ENCODE assay signal across 8 cellular contexts in the genomic region with DNA sequence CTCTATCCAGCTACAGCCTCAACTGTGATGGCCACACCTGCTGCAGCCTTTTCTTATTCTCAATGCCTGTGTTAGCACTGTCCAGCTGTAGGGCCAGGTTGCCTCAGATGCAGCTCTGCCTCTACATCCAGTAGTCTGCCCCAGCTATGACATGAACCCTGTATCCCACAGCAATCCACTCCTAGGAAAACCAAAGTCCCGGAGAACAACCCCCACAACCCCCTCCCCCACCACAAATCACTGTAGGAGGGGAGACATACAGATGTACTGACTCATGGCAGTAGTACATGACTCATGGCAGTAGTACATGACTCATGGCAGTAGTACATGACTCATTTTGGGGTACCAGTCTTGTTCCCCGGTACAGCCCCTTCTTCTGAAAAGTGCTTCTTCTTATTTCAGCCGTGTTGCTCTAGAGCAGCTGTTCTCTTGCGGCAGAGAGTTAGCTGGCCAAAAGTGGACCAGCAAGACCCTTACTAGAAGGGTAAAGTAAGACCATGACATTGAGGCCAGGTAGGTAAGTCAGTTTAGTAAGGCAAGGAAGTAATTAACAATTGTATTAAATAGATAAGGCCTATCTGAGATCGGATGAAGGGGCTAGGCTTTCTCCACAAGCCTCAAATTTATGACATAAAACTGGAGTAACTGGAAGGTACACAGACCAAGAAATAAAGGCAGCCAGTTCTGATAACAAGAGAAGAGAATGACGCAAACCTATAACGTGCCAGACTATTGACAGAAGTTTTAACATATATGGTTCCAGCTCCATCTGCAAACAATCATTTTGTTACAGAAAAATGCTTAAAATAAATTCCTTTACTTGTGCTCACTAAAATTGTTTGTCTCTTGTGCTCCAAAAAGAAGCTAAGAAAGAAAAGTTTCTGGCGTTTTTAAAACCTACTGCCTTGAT.
DNase-seq lines count a peak whose midpoint lies in the region; ATAC-seq and TF ChIP-seq lines count a peak whose summit lies in the region.

No MANE protein-coding gene starts in this region.

- peak; percentile 33 for DNase-seq in AG09309 (ENCODE audit: low read depth)
- peak; percentile 42 for DNase-seq in brain microvascular endothelial cell
- DNase-seq in thyroid gland: no peak
- no peak for DNase-seq in coronary artery (ENCODE audit: low spot score)
- no peak for DNase-seq in activated T-helper 2 cell treated with anti-CD3 and anti-CD28 coated beads, Interferon-gamma antibody, Interleukin-2, Interleukin-4, amounts not matched to agents 10 μg/mL and 5 μg/mL and 100 μg/mL, durations not matched to agents 14 hours and 24 hours and 36 hours (ENCODE audit: low spot score)
- DNase-seq in NCI-H2029 treated with DMSO at 0.1 percent for 48 hours (lab: John Stamatoyannopoulos, UW): no peak

- no peaks in the 10 kb centered on the region for H3K9me3 ChIP-seq in thyroid gland

- no peak for TF ChIP-seq POLR2A in thyroid gland (IDR thresholded peaks at IDR 0.05)

- TF ChIP-seq CTCF in AG09309 (IDR thresholded peaks at IDR 0.05; ENCODE audit: control insufficient read depth, insufficient read depth, low read depth, low read length, missing control alignments): no peak
- TF ChIP-seq CTCF in brain microvascular endothelial cell (IDR thresholded peaks at IDR 0.05; ENCODE audit: low read depth, low read length, missing control alignments): no peak
- TF ChIP-seq CTCF in thyroid gland (IDR thresholded peaks at IDR 0.05): no peak
- TF ChIP-seq CTCF in coronary artery (IDR thresholded peaks at IDR 0.05): no peak

- H3K4me3 ChIP-seq in AG09309 (ENCODE audit: control insufficient read depth, low read depth, low read length) (no peak overlapping the region), brain microvascular endothelial cell (ENCODE audit: low read depth, low read length) (no peak overlapping the region), thyroid gland (replicated peaks in 1 of 3) (no peak overlapping the region), coronary artery (no peak overlapping the region)

- no peaks in the 10 kb centered on the region for H3K27me3 Mint-ChIP-seq in activated T-helper 2 cell treated with anti-CD3 and anti-CD28 coated beads, Interferon-gamma antibody, Interleukin-2, Interleukin-4, amounts not matched to agents 10 μg/mL and 5 μg/mL and 100 μg/mL, durations not matched to agents 14 hours and 24 hours and 36 hours (ENCODE audit: low read depth)

- no peaks in the 10 kb centered on the region for H3K27me3 ChIP-seq in brain microvascular endothelial cell (replicated peaks)
- no peaks in the 10 kb centered on the region for H3K27me3 ChIP-seq in thyroid gland

- WGBS in thyroid gland, 2 donors: 77 to 79% methylated on average over 8 of the region's 8 CpGs

- H3K27ac Mint-ChIP-seq in activated T-helper 2 cell treated with anti-CD3 and anti-CD28 coated beads, Interferon-gamma antibody, Interleukin-2, Interleukin-4, amounts not matched to agents 10 μg/mL and 5 μg/mL and 100 μg/mL, durations not matched to agents 14 hours and 24 hours and 36 hours: no peak overlapping the region

- no peaks in the 10 kb centered on the region for H3K36me3 Mint-ChIP-seq in activated T-helper 2 cell treated with anti-CD3 and anti-CD28 coated beads, Interferon-gamma antibody, Interleukin-2, Interleukin-4, amounts not matched to agents 10 μg/mL and 5 μg/mL and 100 μg/mL, durations not matched to agents 14 hours and 24 hours and 36 hours (ENCODE audit: low read depth)

- H3K36me3 ChIP-seq in brain microvascular endothelial cell (replicated peaks) (no peaks in the 10 kb centered on the region), thyroid gland (no peaks in the 10 kb centered on the region)

- H3K4me3 Mint-ChIP-seq in activated T-helper 2 cell treated with anti-CD3 and anti-CD28 coated beads, Interferon-gamma antibody, Interleukin-2, Interleukin-4, amounts not matched to agents 10 μg/mL and 5 μg/mL and 100 μg/mL, durations not matched to agents 14 hours and 24 hours and 36 hours (ENCODE audit: low read depth): no peak overlapping the region

- no peak overlapping the region for H3K27ac ChIP-seq in brain microvascular endothelial cell
- H3K27ac ChIP-seq in thyroid gland: no peak overlapping the region
- no peak overlapping the region for H3K27ac ChIP-seq in coronary artery

- peaks cover 4% of the 10 kb centered on the region for H3K4me1 Mint-ChIP-seq in activated T-helper 2 cell treated with anti-CD3 and anti-CD28 coated beads, Interferon-gamma antibody, Interleukin-2, Interleukin-4, amounts not matched to agents 10 μg/mL and 5 μg/mL and 100 μg/mL, durations not matched to agents 14 hours and 24 hours and 36 hours (ENCODE audit: low read depth)

- intact Hi-C loops in thyroid gland (cut with DNase I): no loop called here
- intact Hi-C loops in activated T-helper 2 cell treated with anti-CD3 and anti-CD28 coated beads, Interferon-gamma antibody, Interleukin-2, Interleukin-4, amounts not matched to agents 10 μg/mL and 5 μg/mL and 100 μg/mL, durations not matched to agents 14 hours and 24 hours and 36 hours (cut with micrococcal nuclease): no loop called here

- in situ Hi-C loops in brain microvascular endothelial cell (cut with HindIII; ENCODE audit: low pct_ligation_motif_present, low sequenced_read_pairs): no loop called here

- no peaks in the 10 kb centered on the region for H3K9me3 Mint-ChIP-seq in activated T-helper 2 cell treated with anti-CD3 and anti-CD28 coated beads, Interferon-gamma antibody, Interleukin-2, Interleukin-4, amounts not matched to agents 10 μg/mL and 5 μg/mL and 100 μg/mL, durations not matched to agents 14 hours and 24 hours and 36 hours

- ATAC-seq in GM19452 (IDR thresholded peaks at IDR 0.05; ENCODE audit: unreplicated experiment) (peak; percentile 85), HG03159 (IDR thresholded peaks at IDR 0.05; ENCODE audit: unreplicated experiment) (peak; percentile 86)

- no peaks in the 10 kb centered on the region for H3K4me1 ChIP-seq in thyroid gland

Comparison
In these comparisons a context has a peak if more than half of its experiments do, and no peak if none do; other contexts are left out.
1. DNase-seq: peak in AG09309 (single experiment) and brain microvascular endothelial cell (single experiment); none in thyroid gland (0 of 2), coronary artery (single experiment), activated T-helper 2 cell treated with anti-CD3 and anti-CD28 coated beads, Interferon-gamma antibody, Interleukin-2, Interleukin-4, amounts not matched to agents 10 μg/mL and 5 μg/mL and 100 μg/mL, durations not matched to agents 14 hours and 24 hours and 36 hours (single experiment) and NCI-H2029 treated with DMSO at 0.1 percent for 48 hours (single experiment).